In genomic region chr6:3831741-3832530, GRCh38 we compare ENCODE assay signal across 17 cellular contexts. TPM values are rescaled to one million over a fixed set of nuclear protein-coding genes. Genes with fewer than 3 reads are reported as not detected.
DNase-seq lines count a peak whose midpoint lies in the region; ATAC-seq and TF ChIP-seq lines count a peak whose summit lies in the region.
"Had no signal": no experiment of that assay in that cellular context is flagged by ENCODE, and none has a peak within 500 bp of the region (broad histone marks: within the 10 kb centered on the region; RNA-seq: fewer than 3 reads in every experiment).

No MANE protein-coding gene starts in this region.

- peak overlapping the region; percentile 60 for H3K14ac ChIP-seq in IMR-90 (replicated peaks; ENCODE audit: low read depth, low read length)

- H3K27ac ChIP-seq in IMR-90 (ENCODE audit: insufficient read depth, low read length) (no peak overlapping the region), osteoblast (ENCODE audit: low read depth, low read length) (no peak overlapping the region)
- H3K27ac ChIP-seq: Peyer's patch had no signal

- BruUV-seq in IMR-90 (replicated peaks; lab: Mats Ljungman, UMichigan) = no TSS peak

- H3K9ac ChIP-seq in IMR-90 (ENCODE audit: low read depth, low read length) = no peak overlapping the region

- peak overlapping the region in 1 of 2 experiments; percentile 68; a peak in 2 of 4 replicates for H4K8ac ChIP-seq in IMR-90 (ENCODE audit: low read depth in 2 of 2, low read length in 2 of 2)

- H3K27ac Mint-ChIP-seq in mesothelial cell of epicardium = no peak overlapping the region
- H3K27ac Mint-ChIP-seq: CD4-positive, alpha-beta T cell had no signal

- H3K27me3 ChIP-seq in IMR-90 (ENCODE audit: control insufficient read depth, insufficient read depth, low read length) (no peaks in the 10 kb centered on the region), osteoblast (ENCODE audit: insufficient read depth, low read length) (no peaks in the 10 kb centered on the region)
- H3K27me3 ChIP-seq: Peyer's patch had no signal

- peak overlapping the region; percentile 78 for H2AFZ ChIP-seq in IMR-90 (replicated peaks; ENCODE audit: low read length, poor library complexity)
- peak overlapping the region; percentile 14 for H2AFZ ChIP-seq in osteoblast (ENCODE audit: low read length)

- peak overlapping the region; percentile 30; the same call in 1 of the 2 replicates for H3K18ac ChIP-seq in IMR-90 (ENCODE audit: low read depth, low read length)

- peak; percentile 35; the same call in 1 of the 2 replicates for ATAC-seq in IMR-90 (ENCODE audit: low read depth)

- H3K36me3 Mint-ChIP-seq in mesothelial cell of epicardium = no peaks in the 10 kb centered on the region

- H3K36me3 ChIP-seq in IMR-90 (ENCODE audit: control insufficient read depth, insufficient read depth, low read length) (no peaks in the 10 kb centered on the region), osteoblast (ENCODE audit: insufficient read depth, low read length) (no peaks in the 10 kb centered on the region)
- H3K36me3 ChIP-seq: Peyer's patch had no signal

- peak overlapping the region; percentile 23; the same call in 1 of the 2 replicates for H4K91ac ChIP-seq in IMR-90 (ENCODE audit: insufficient read depth, low read depth, low read length)

- no peaks in the 10 kb centered on the region for H3K79me2 ChIP-seq in osteoblast (ENCODE audit: insufficient read depth, low read length)

- intact Hi-C loops in IMR-90 (cut with micrococcal nuclease) = no loop called here

- no peak for TF ChIP-seq POLR2A in IMR-90 (IDR thresholded peaks at IDR 0.05; ENCODE audit: low read depth, low read length)

- H2BK20ac ChIP-seq in IMR-90 (ENCODE audit: low read depth, low read length) = peak overlapping the region; percentile 79

- H3K79me1 ChIP-seq in IMR-90 (ENCODE audit: low read depth in 1 of 2, low read length in 2 of 2) = no peaks in the 10 kb centered on the region

- H3K4me1 ChIP-seq in IMR-90 (ENCODE audit: control insufficient read depth, insufficient read depth, low read length) = peaks cover 7% of the 10 kb centered on the region
- H3K4me1 ChIP-seq in osteoblast (ENCODE audit: insufficient read depth, low read length) = peaks cover 28% of the 10 kb centered on the region

- H3K4me3 ChIP-seq in IMR-90 (ENCODE audit: insufficient read depth, low read depth, low read length) (no peak overlapping the region), fibroblast of the aortic adventitia (ENCODE audit: low read depth, low read length) (no peak overlapping the region), osteoblast (ENCODE audit: insufficient read depth, low read length) (no peak overlapping the region)
- H3K4me3 ChIP-seq: Peyer's patch had no signal

- H2BK15ac ChIP-seq in IMR-90 (ENCODE audit: low read depth, low read length) = peak overlapping the region; percentile 10; the same call in 2 of the 3 replicates

- peak overlapping the region; percentile 52 for H2AK9ac ChIP-seq in IMR-90 (replicated peaks; ENCODE audit: low read depth, low read length, poor library complexity)

- TF ChIP-seq RAD21 in IMR-90 (IDR thresholded peaks at IDR 0.05; ENCODE audit: low read length) = no peak

- in situ Hi-C loops in IMR-90 (cut with MboI; ENCODE audit: low sequenced_read_pairs) = no loop called here

- peaks cover 14% of the 10 kb centered on the region for H3K9me1 ChIP-seq in IMR-90 (ENCODE audit: insufficient read depth, low read length)

- no peak overlapping the region for H3K56ac ChIP-seq in IMR-90 (ENCODE audit: extremely low read depth, insufficient read depth, low read length)

- 92% methylated on average over 2 of the region's 6 CpGs; no CpG with 5 or more reads in 1 of the 2 experiments for WGBS in IMR-90 (ENCODE audit: extremely low coverage in 2 of 2, insufficient read length in 1 of 2), 2 experiments

- H4K20me1 ChIP-seq in IMR-90 (ENCODE audit: insufficient read depth, low read length) (no peaks in the 10 kb centered on the region), osteoblast (ENCODE audit: insufficient read depth, low read length) (no peaks in the 10 kb centered on the region)

- H3K4me3 Mint-ChIP-seq in mesothelial cell of epicardium = no peak overlapping the region
- H3K4me3 Mint-ChIP-seq: CD4-positive, alpha-beta T cell had no signal

- CTCF ChIA-PET in IMR-90 (lab: Yijun Ruan, JAX) = no interaction called here

- H3K9me3 ChIP-seq in IMR-90 (ENCODE audit: control insufficient read depth, insufficient read depth, low read length) (no peaks in the 10 kb centered on the region), osteoblast (ENCODE audit: low read depth, low read length) (no peaks in the 10 kb centered on the region)
- H3K9me3 ChIP-seq: Peyer's patch had no signal

- TF ChIP-seq CTCF in IMR-90 (conservative IDR thresholded peaks at IDR 0.05; ENCODE audit: low read depth, low read length) = no peak
- no peak for TF ChIP-seq CTCF in fibroblast of the aortic adventitia (IDR thresholded peaks at IDR 0.05; ENCODE audit: insufficient read depth, low read length)
- TF ChIP-seq CTCF in osteoblast (IDR thresholded peaks at IDR 0.05; ENCODE audit: extremely low read depth, low read depth, low read length) = no peak
- TF ChIP-seq CTCF in mesothelial cell of epicardium (IDR thresholded peaks at IDR 0.05; ENCODE audit: unreplicated experiment) = no peak

- peak overlapping the region; percentile 33 for H2AK5ac ChIP-seq in IMR-90 (ENCODE audit: low read depth, low read length)

- peaks cover 4% of the 10 kb centered on the region for H3K4me1 Mint-ChIP-seq in mesothelial cell of epicardium

- peak overlapping the region; percentile 17 for H4K5ac ChIP-seq in IMR-90 (ENCODE audit: low read depth, low read length)

- H3K4me2 ChIP-seq in IMR-90 (ENCODE audit: low read depth, low read length) (no peak overlapping the region), osteoblast (ENCODE audit: insufficient read depth, low read length) (no peak overlapping the region)

- peak; percentile 5 for DNase-seq in CD1c-positive myeloid dendritic cell (ENCODE audit: extremely low spot score)
- no peak for DNase-seq in IMR-90
- peak; percentile 24 for DNase-seq in fibroblast of the aortic adventitia (ENCODE audit: low read depth)
- DNase-seq in osteoblast (ENCODE audit: insufficient read length, low spot score, missing footprints) = no peak
- no peak for DNase-seq in mesothelial cell of epicardium (ENCODE audit: low spot score in 2 of 2, unreplicated experiment in 2 of 2)
- DNase-seq in COLO829 (ENCODE audit: low spot score) = no peak
- DNase-seq in HT-29 (ENCODE audit: low spot score) = no peak
- DNase-seq in RPMI8226 = no peak
- DNase-seq: ACHN; CD4-positive, alpha-beta T cell; H7; MM.1S; NCI-H1105 treated with DMSO at 0.1 percent for 48 hours; NCI-H187; NCI-H748 treated with DMSO at 0.1 percent for 48 hours; SHP77 treated with DMSO at 0.1 percent for 48 hours had no signal

- no peaks in the 10 kb centered on the region for H3K27me3 Mint-ChIP-seq in mesothelial cell of epicardium (ENCODE audit: low read depth)

- dilution Hi-C loops in IMR-90 (cut with HindIII; ENCODE audit: low sequenced_read_pairs, unreplicated experiment) = no loop called here

- H2BK120ac ChIP-seq in IMR-90 (ENCODE audit: low read depth, low read length) = peak overlapping the region; percentile 96

- no peaks in the 10 kb centered on the region for H3K9me3 Mint-ChIP-seq in mesothelial cell of epicardium
- H3K9me3 Mint-ChIP-seq: CD4-positive, alpha-beta T cell had no signal

- H3K23ac ChIP-seq in IMR-90 (ENCODE audit: low read depth, low read length) = peak overlapping the region; percentile 84; the same call in 1 of the 2 replicates

- peak overlapping the region; percentile 7 for H2BK5ac ChIP-seq in IMR-90 (ENCODE audit: low read depth, low read length, poor library complexity, severe bottlenecking)

- peak overlapping the region; percentile 90 for H3K4ac ChIP-seq in IMR-90 (ENCODE audit: low read depth, low read length)

- POLR2A ChIA-PET in IMR-90 (lab: Charles Lee; ENCODE audit: unreplicated experiment) = interaction anchor here (0.6 kb wide), 1 partner anchor 737 kb away, joined by 9 read pairs; no protein-coding TSS in a partner anchor

TF ChIP-seq in IMR-90, 13 proteins besides CTCF, POLR2A, EP300 and RAD21:
- TF ChIP-seq NFE2L2 (IDR thresholded peaks at IDR 0.05; ENCODE audit: low read depth, low read length) (no peak), SMC3 (IDR thresholded peaks at IDR 0.05; ENCODE audit: low read depth, low read length) (no peak), RCOR1 (IDR thresholded peaks at IDR 0.05; ENCODE audit: insufficient replicate concordance, low read length) (no peak), USF2 (IDR thresholded peaks at IDR 0.05; ENCODE audit: low read depth, low read length) (no peak), RFX5 (IDR thresholded peaks at IDR 0.05; ENCODE audit: low read depth, low read length) (no peak), CHD1 (IDR thresholded peaks at IDR 0.05; ENCODE audit: low read depth, low read length) (no peak), BHLHE40 (IDR thresholded peaks at IDR 0.05; ENCODE audit: low read depth, low read length) (no peak), MAZ (IDR thresholded peaks at IDR 0.05; ENCODE audit: borderline replicate concordance, low read depth, low read length) (no peak), CEBPB (IDR thresholded peaks at IDR 0.05; ENCODE audit: low read depth, low read length) (no peak), MXI1 (IDR thresholded peaks at IDR 0.05; ENCODE audit: borderline replicate concordance, low read depth, low read length) (no peak)
TF ChIP-seq in IMR-90: peak in this region for 0.

RNA-seq across cellular contexts. Expression of gene FAM50B, which starts 17.2 kb away (rescaled TPM):
- 3.9 and 4.1 TPM in 2 replicates for total RNA-seq in IMR-90 (2012; rRNA removed)
- 7.4 and 8.0 TPM in 2 replicates for polyA plus RNA-seq in IMR-90 (2012; rRNA removed)
- 6.4 and 11.4 TPM in 2 replicates for polyA plus RNA-seq in IMR-90 (2012; cell fraction: cytosol; rRNA removed)
- 3.2 and 5.5 TPM in 2 replicates for polyA plus RNA-seq in IMR-90 (2012; cell fraction: nucleus; rRNA removed; ENCODE audit: low replicate concordance)
- total RNA-seq in fibroblast of the aortic adventitia (ENCODE audit: low replicate concordance) = 6.0 and 7.4 TPM in 2 replicates
- total RNA-seq in osteoblast = 7.1 and 8.0 TPM in 2 replicates
- total RNA-seq in mesothelial cell of epicardium = 7.0 to 7.9 TPM (median 7.1 TPM) in 3 replicates
- total RNA-seq in HT-29 (2014; rRNA removed; shearing (Covaris generic)) = not detected in 2 replicates

Comparison
In these comparisons a context has a peak if more than half of its experiments do, and no peak if none do; other contexts are left out.
1. DNase-seq: peak in CD1c-positive myeloid dendritic cell (single experiment) and fibroblast of the aortic adventitia (single experiment); none in IMR-90 (single experiment), osteoblast (single experiment), mesothelial cell of epicardium (0 of 2), COLO829 (single experiment), HT-29 (single experiment) and RPMI8226 (single experiment).